Comparison of ENCODE assay signal across 12 cellular contexts in the genomic region with DNA sequence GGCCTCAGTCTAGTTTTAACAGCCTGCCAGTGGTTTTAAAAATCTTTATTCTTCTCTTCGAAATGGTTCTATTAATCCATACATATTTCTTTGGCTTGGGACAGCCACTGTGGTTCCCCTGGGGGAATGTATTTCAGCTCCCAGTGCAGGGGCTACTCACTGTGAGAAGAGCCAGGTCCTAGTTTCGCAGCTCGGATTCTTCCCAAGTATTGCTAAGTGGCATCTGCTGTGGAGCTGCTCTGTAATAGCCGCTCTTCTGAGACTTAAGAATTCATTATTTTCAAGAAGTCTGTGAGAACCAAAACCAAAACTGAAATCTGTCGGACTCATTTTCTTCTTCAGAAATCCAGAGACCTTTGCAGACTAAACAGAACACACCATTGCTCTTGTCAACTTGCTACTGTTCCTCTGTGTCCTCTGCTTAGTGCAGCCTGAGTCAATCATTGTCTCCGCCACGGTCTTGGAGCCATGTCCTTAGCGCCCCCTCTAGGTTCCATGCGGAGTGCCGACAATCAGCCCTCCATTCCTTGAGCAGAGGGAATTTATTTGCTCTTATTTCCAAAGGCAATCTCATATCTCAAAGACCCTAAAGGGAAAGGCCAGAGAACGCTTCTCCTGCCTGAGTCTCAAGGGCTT.
A peak's percentile ranks its signal among the peaks of the same experiment; 100 is the strongest.
DNase-seq lines count a peak whose midpoint lies in the region; ATAC-seq and TF ChIP-seq lines count a peak whose summit lies in the region.
"Had no signal": no experiment of that assay in that cellular context is flagged by ENCODE, and none has a peak within 500 bp of the region (broad histone marks: within the 10 kb centered on the region; RNA-seq: fewer than 3 reads in every experiment).

No MANE protein-coding gene starts in this region.

- no peaks in the 10 kb centered on the region for H3K27me3 Mint-ChIP-seq in progenitor cell of endocrine pancreas
- no peaks in the 10 kb centered on the region for H3K27me3 Mint-ChIP-seq in effector memory CD8-positive, alpha-beta T cell

- no peak overlapping the region for H3K4me3 Mint-ChIP-seq in progenitor cell of endocrine pancreas (ENCODE audit: low read depth)
- no peak overlapping the region for H3K4me3 Mint-ChIP-seq in effector memory CD8-positive, alpha-beta T cell

- H3K79me2 ChIP-seq in OCI-LY7 (ENCODE audit: insufficient read depth, low read depth, low read length) = no peaks in the 10 kb centered on the region

- no peaks in the 10 kb centered on the region for H4K20me1 ChIP-seq in OCI-LY7 (ENCODE audit: insufficient read depth, low read length)

- intact Hi-C loops in OCI-LY7 (cut with micrococcal nuclease; ENCODE audit: unreplicated experiment) = no loop called here

- H3K27ac ChIP-seq in OCI-LY7 (ENCODE audit: low read depth, low read length, poor library complexity, severe bottlenecking) = no peak overlapping the region

- H3K4me1 ChIP-seq in OCI-LY7 (ENCODE audit: insufficient read depth, low read length, poor library complexity, severe bottlenecking) = no peaks in the 10 kb centered on the region

- DNase-seq in OCI-LY7 (ENCODE audit: low spot score) = peak; percentile 4
- DNase-seq in foreskin fibroblast = peak in 1 of 2 donors; percentile 35
- peak; percentile 11 for DNase-seq in progenitor cell of endocrine pancreas (ENCODE audit: low spot score, unreplicated experiment)
- DNase-seq in cerebellar cortex (ENCODE audit: low spot score) = no peak
- no peak for DNase-seq in stimulated activated CD4-positive, alpha-beta T cell treated with anti-CD3 and anti-CD28 coated beads, Interleukin-4, amount 100 ng/mL, for 1 hour
- no peak for DNase-seq in effector memory CD8-positive, alpha-beta T cell
- DNase-seq: activated CD4-positive, alpha-beta T cell treated with anti-CD3 and anti-CD28 coated beads for 4 hours; amniotic stem cell; GF-D8; Karpas-422 had no signal

- no peaks in the 10 kb centered on the region for H3K36me3 ChIP-seq in OCI-LY7 (ENCODE audit: insufficient read depth, low read length)

- H3K9me3 Mint-ChIP-seq in progenitor cell of endocrine pancreas (ENCODE audit: low read depth) = no peaks in the 10 kb centered on the region
- peaks cover 0 to 7% of the 10 kb centered on the region in 2 donors for H3K9me3 Mint-ChIP-seq in effector memory CD8-positive, alpha-beta T cell

- no peak for ATAC-seq in effector memory CD8-positive, alpha-beta T cell (replicated peaks)
- ATAC-seq in GM21717 (IDR thresholded peaks at IDR 0.05; ENCODE audit: unreplicated experiment) = no peak

- CTCF ChIA-PET in OCI-LY7 (lab: Charles Lee; ENCODE audit: unreplicated experiment) = no interaction called here

- no peak overlapping the region for H3K4me3 ChIP-seq in GM12875 (ENCODE audit: low read depth, low read length)
- no peak overlapping the region for H3K4me3 ChIP-seq in OCI-LY7 (ENCODE audit: low read depth, low read length, poor library complexity, severe bottlenecking)
- peak overlapping the region in 1 of 2 donors; percentile 4 for H3K4me3 ChIP-seq in foreskin fibroblast (ENCODE audit: low read depth in 1 of 2, low read length in 2 of 2)

- no peaks in the 10 kb centered on the region for H3K9me2 ChIP-seq in OCI-LY7 (ENCODE audit: insufficient read depth, low read length)

- POLR2A ChIA-PET in OCI-LY7 (lab: Charles Lee) = interaction anchor here (0.7 to 1.6 kb wide), 2 partner anchors 12 to 555 kb away, joined by 3 to 4 read pairs; no protein-coding TSS in a partner anchor

- H3K36me3 Mint-ChIP-seq in progenitor cell of endocrine pancreas (ENCODE audit: insufficient read depth) = no peaks in the 10 kb centered on the region
- no peaks in the 10 kb centered on the region for H3K36me3 Mint-ChIP-seq in effector memory CD8-positive, alpha-beta T cell (ENCODE audit: insufficient read depth)

- H3K4me2 ChIP-seq in OCI-LY7 (ENCODE audit: low read length) = no peak overlapping the region

- no TSS peak for BruUV-seq in OCI-LY7 (replicated peaks; lab: Mats Ljungman, UMichigan)

- no peaks in the 10 kb centered on the region for H3K9me3 ChIP-seq in OCI-LY7 (ENCODE audit: low read length)

- no peak overlapping the region for H3K27ac Mint-ChIP-seq in progenitor cell of endocrine pancreas
- no peak overlapping the region for H3K27ac Mint-ChIP-seq in effector memory CD8-positive, alpha-beta T cell

- no peak overlapping the region for H2AFZ ChIP-seq in OCI-LY7 (ENCODE audit: low read length)

- TF ChIP-seq CTCF in GM12875 (IDR thresholded peaks at IDR 0.05; ENCODE audit: borderline replicate concordance, insufficient read depth, low read depth, low read length) (0 out of 2 replicates have a peak, but pooled peaks have one; percentile 2), OCI-LY7 (conservative IDR thresholded peaks at IDR 0.05; ENCODE audit: low read length) (peak; percentile 46; the same call in 1 of the 2 replicates), foreskin fibroblast (IDR thresholded peaks at IDR 0.05; ENCODE audit: low read depth, low read length) (peak; percentile 42), progenitor cell of endocrine pancreas (IDR thresholded peaks at IDR 0.05; ENCODE audit: unreplicated experiment) (peak; percentile 59)

- peaks cover 2% of the 10 kb centered on the region for H3K4me1 Mint-ChIP-seq in progenitor cell of endocrine pancreas (ENCODE audit: low read depth)
- H3K4me1 Mint-ChIP-seq in effector memory CD8-positive, alpha-beta T cell (ENCODE audit: low read depth in 2 of 2) = no peaks in the 10 kb centered on the region

Comparison
In these comparisons a context has a peak if more than half of its experiments do, and no peak if none do; other contexts are left out.
1. CTCF ChIP-seq: peak in every context shown above with its lines; median percentile 59 in progenitor cell of endocrine pancreas; 46 in OCI-LY7; 42 in foreskin fibroblast; 2 in GM12875.
2. DNase-seq: peak in OCI-LY7 (single experiment) and progenitor cell of endocrine pancreas (single experiment); none in cerebellar cortex (single experiment), stimulated activated CD4-positive, alpha-beta T cell treated with anti-CD3 and anti-CD28 coated beads, Interleukin-4, amount 100 ng/mL, for 1 hour (single experiment) and effector memory CD8-positive, alpha-beta T cell (0 of 3).